In the genomic region with DNA sequence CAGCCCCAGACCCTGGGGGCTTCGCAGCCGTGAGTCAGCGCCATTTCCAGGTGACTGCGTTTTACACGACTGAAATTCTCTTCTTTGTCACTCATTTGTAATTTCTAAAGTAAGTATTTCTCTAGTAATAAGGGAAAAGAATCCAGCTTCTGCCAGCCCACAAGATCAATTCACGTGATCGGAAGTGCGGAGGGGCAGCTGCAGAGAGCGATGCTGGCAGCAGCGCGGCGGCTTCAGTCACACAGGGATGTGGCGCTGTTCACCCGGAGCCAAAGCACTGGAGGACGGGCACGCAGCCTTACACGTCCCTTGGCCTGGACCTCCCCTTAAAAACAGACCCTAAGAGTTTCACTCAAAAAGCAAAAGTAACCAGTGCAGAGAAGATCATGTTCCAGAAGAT, we compare ENCODE assay signal across 16 cellular contexts. TPM values are rescaled to one million over a fixed set of nuclear protein-coding genes. Genes with fewer than 3 reads are reported as not detected.
DNase-seq lines count a peak whose midpoint lies in the region; ATAC-seq and TF ChIP-seq lines count a peak whose summit lies in the region.
"Had no signal": no experiment of that assay in that cellular context is flagged by ENCODE, and none has a peak within 500 bp of the region (broad histone marks: within the 10 kb centered on the region; RNA-seq: fewer than 3 reads in every experiment).

No MANE protein-coding gene starts in this region.

- no peak for ATAC-seq in GM23338
- ATAC-seq in GM21786 (IDR thresholded peaks at IDR 0.05; ENCODE audit: unreplicated experiment) = no peak
- ATAC-seq in right lobe of liver = no peak
- no peak for ATAC-seq in GM21528 (IDR thresholded peaks at IDR 0.05; ENCODE audit: low FRiP score, unreplicated experiment)
- ATAC-seq in HG02759 (IDR thresholded peaks at IDR 0.05; ENCODE audit: unreplicated experiment) = no peak
- ATAC-seq: GM12878 had no signal

- 0 out of 2 replicates have a peak, but pooled peaks cover 14% of the 10 kb centered on the region for H3F3A ChIP-seq in GM23338 (replicated peaks; ENCODE audit: low read depth)

- H3K79me2 ChIP-seq in GM23338 (replicated peaks; ENCODE audit: insufficient read depth) = no peaks in the 10 kb centered on the region; the same call in 1 of the 2 replicates

- H3K27me3 ChIP-seq in GM23338 (ENCODE audit: insufficient read depth) (no peaks in the 10 kb centered on the region), right lobe of liver (no peaks in the 10 kb centered on the region)

- no peak overlapping the region for H3K4me2 ChIP-seq in GM23338

- peaks cover 12% of the 10 kb centered on the region for H4K20me1 ChIP-seq in GM23338 (replicated peaks; ENCODE audit: insufficient read depth)

- H3K36me3 ChIP-seq in GM23338 (ENCODE audit: insufficient read depth) (peaks cover 18% of the 10 kb centered on the region), right lobe of liver (peaks cover 0 to 66% (median 4%) of the 10 kb centered on the region in 4 donors)

- H3K4me3 Mint-ChIP-seq in GM23338 (no peak overlapping the region; the same call in 2 of the 3 replicates), endothelial cell (ENCODE audit: unreplicated experiment) (peak overlapping the region; percentile 54), progenitor cell of endocrine pancreas (ENCODE audit: low read depth) (no peak overlapping the region)
- H3K4me3 Mint-ChIP-seq: B cell; CD4-positive, alpha-beta memory T cell had no signal

- H3K27ac ChIP-seq in GM23338 (ENCODE audit: low read depth) = no peak overlapping the region
- no peak overlapping the region for H3K27ac ChIP-seq in right lobe of liver
- H3K27ac ChIP-seq: C4-2B, GM23248 had no signal

- H3K27ac Mint-ChIP-seq in GM23338 = peak overlapping the region; percentile 39; the same call in 1 of the 2 replicates
- peak overlapping the region; percentile 92 for H3K27ac Mint-ChIP-seq in endothelial cell (ENCODE audit: unreplicated experiment)
- H3K27ac Mint-ChIP-seq in progenitor cell of endocrine pancreas = peak overlapping the region; percentile 80
- H3K27ac Mint-ChIP-seq: B cell; CD4-positive, alpha-beta memory T cell had no signal

- WGBS in right lobe of liver (ENCODE audit: insufficient coverage, low coverage, low lambda C conversion rate, missing lambda C conversion rate) = 95% methylated on average over 14 of the region's 17 CpGs

- intact Hi-C loops in right lobe of liver (cut with DNase I) = no loop called here

- H3K27me3 Mint-ChIP-seq in GM23338 (ENCODE audit: insufficient read depth, low read depth, poor library complexity) (peaks cover 16% of the 10 kb centered on the region), endothelial cell (ENCODE audit: unreplicated experiment) (peaks cover 18% of the 10 kb centered on the region), progenitor cell of endocrine pancreas (no peaks in the 10 kb centered on the region)

- DNase-seq in GM23338 (ENCODE audit: low spot score) (no peak), NCI-H69 (lab: John Stamatoyannopoulos, UW) (peak; percentile 62), endothelial cell (ENCODE audit: low spot score) (no peak), progenitor cell of endocrine pancreas (ENCODE audit: low spot score, unreplicated experiment) (no peak), right lobe of liver (no peak)
- DNase-seq: CD4-positive, alpha-beta memory T cell; DMS79; GM23248; H7 had no signal

- H3K9me3 ChIP-seq in right lobe of liver = no peaks in the 10 kb centered on the region

- H3K4me1 ChIP-seq in GM23338 (ENCODE audit: insufficient read depth) (no peaks in the 10 kb centered on the region), right lobe of liver (no peaks in the 10 kb centered on the region)

- H3K36me3 Mint-ChIP-seq in GM23338 (ENCODE audit: low read depth) (peaks cover 84% of the 10 kb centered on the region), endothelial cell (ENCODE audit: low read depth, unreplicated experiment) (peaks cover 11% of the 10 kb centered on the region), progenitor cell of endocrine pancreas (ENCODE audit: insufficient read depth) (peaks cover 41% of the 10 kb centered on the region)

- H3K4me1 Mint-ChIP-seq in GM23338 (no peaks in the 10 kb centered on the region), endothelial cell (ENCODE audit: unreplicated experiment) (no peaks in the 10 kb centered on the region), progenitor cell of endocrine pancreas (ENCODE audit: low read depth) (no peaks in the 10 kb centered on the region)
- H3K4me1 Mint-ChIP-seq: B cell; CD4-positive, alpha-beta memory T cell had no signal

- H2AFZ ChIP-seq in GM23338 = no peak overlapping the region
- H2AFZ ChIP-seq: GM23248 had no signal

- TF ChIP-seq CTCF in GM23338 (conservative IDR thresholded peaks at IDR 0.05; ENCODE audit: low read depth in 2 of 2) (no peak), endothelial cell (IDR thresholded peaks at IDR 0.05; ENCODE audit: unreplicated experiment) (no peak), progenitor cell of endocrine pancreas (IDR thresholded peaks at IDR 0.05; ENCODE audit: unreplicated experiment) (no peak), right lobe of liver (IDR thresholded peaks at IDR 0.05) (no peak)

- no peaks in the 10 kb centered on the region for H3K9me2 ChIP-seq in GM23338 (ENCODE audit: insufficient read depth)

- H3K4me3 ChIP-seq in GM23338 (no peak overlapping the region), right lobe of liver (no peak overlapping the region)
- H3K4me3 ChIP-seq: GM12878, GM23248 had no signal

- TF ChIP-seq POLR2A in right lobe of liver (IDR thresholded peaks at IDR 0.05) = no peak

- H3K9me3 Mint-ChIP-seq in GM23338 (peaks cover 25% of the 10 kb centered on the region), endothelial cell (ENCODE audit: unreplicated experiment) (peaks cover 7% of the 10 kb centered on the region), progenitor cell of endocrine pancreas (ENCODE audit: low read depth) (peaks cover 4% of the 10 kb centered on the region)

TF ChIP-seq in GM23338, 12 proteins besides CTCF, POLR2A, EP300 and RAD21 (continues in another document):
- no peak for TF ChIP-seq JUNB (IDR thresholded peaks at IDR 0.05; ENCODE audit: unreplicated experiment)
- TF ChIP-seq POLR2AphosphoS5 (IDR thresholded peaks at IDR 0.05; ENCODE audit: low read depth) = no peak

RNA-seq across cellular contexts. Expression of a gene that starts 18.4 kb away (rescaled TPM):
- 33.9 and 56.2 TPM in 2 replicates for total RNA-seq in GM23338 (2014; rRNA removed; shearing (Covaris generic))
- 55.7 and 61.8 TPM in 2 replicates for polyA plus RNA-seq in GM23338 (2016; fragmentation: Nextera tagmentation; extraction: Ambion mirVana)
- 0.90 TPM for total RNA-seq in endothelial cell (ENCODE audit: unreplicated experiment)
- total RNA-seq in progenitor cell of endocrine pancreas = 22.6 and 26.1 TPM in 2 replicates
- 10 to 100 TPM; 18.5 to 41.3 (median 30.8) TPM for total RNA-seq in right lobe of liver
- total RNA-seq: B cell, GM23248 had no signal
- polyA plus RNA-seq: IgD-negative memory B cell had no signal

RNA-seq across cellular contexts. Expression of a gene that starts 48.4 kb away (rescaled TPM):
- total RNA-seq in GM23338 (2014; rRNA removed; shearing (Covaris generic)) = 97.8 and 107 TPM in 2 replicates
- polyA plus RNA-seq in GM23338 (2016; fragmentation: Nextera tagmentation; extraction: Ambion mirVana) = 34.5 and 36.5 TPM in 2 replicates
- total RNA-seq in endothelial cell (ENCODE audit: unreplicated experiment) = 210 TPM
- 107 and 111 TPM in 2 replicates for total RNA-seq in progenitor cell of endocrine pancreas
- total RNA-seq in right lobe of liver = 100 to 1,000 TPM; 154 to 233 (median 197) TPM

Comparison
In these comparisons a context has a peak if more than half of its experiments do, and no peak if none do; other contexts are left out.
1. H3K27ac Mint-ChIP-seq: peak in every context shown above with its lines; median percentile 92 in endothelial cell; 80 in progenitor cell of endocrine pancreas; 39 in GM23338.
2. RNA of a gene that starts 18.4 kb away (total RNA-seq): 33.9 to 56.2 TPM in GM23338, 18.5 to 41.3 TPM in right lobe of liver and 22.6 to 26.1 TPM in progenitor cell of endocrine pancreas; 0.90 TPM in endothelial cell (single experiment); every median in the first group is over 10 times any median in the second.